ENCODE assay signal across 13 cellular contexts in the genomic region with DNA sequence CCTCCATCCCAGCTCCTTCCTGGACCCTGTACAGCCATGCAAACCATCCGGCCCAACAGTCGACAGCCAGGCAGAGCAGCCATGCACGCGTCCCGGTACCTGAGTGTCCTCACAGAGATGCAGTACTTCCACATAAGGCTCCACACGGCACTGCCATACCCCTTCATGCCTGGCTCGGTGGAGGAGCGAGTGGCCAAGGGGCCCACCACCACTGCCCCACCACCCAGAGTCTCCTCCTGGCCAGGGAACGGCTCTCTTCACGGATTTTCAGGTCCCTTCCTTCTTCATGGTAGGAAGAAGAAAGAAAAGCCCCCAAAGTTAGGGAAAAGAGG. TPM values are rescaled to one million over a fixed set of nuclear protein-coding genes. Genes with fewer than 3 reads are reported as not detected.
DNase-seq lines count a peak whose midpoint lies in the region; ATAC-seq, FAIRE-seq and TF ChIP-seq lines count a peak whose summit lies in the region.
"Had no signal": no experiment of that assay in that cellular context is flagged by ENCODE, and none has a peak within 500 bp of the region (broad histone marks: within the 10 kb centered on the region; RNA-seq: fewer than 3 reads in every experiment).

No MANE protein-coding gene starts in this region.

- H3K9me3 Mint-ChIP-seq in activated naive CD4-positive, alpha-beta T cell treated with anti-CD3 and anti-CD28 coated beads, Interleukin-2, amount 10 ng/mL, durations not matched to agents 7 days and 5 days: no peaks in the 10 kb centered on the region
- H3K9me3 Mint-ChIP-seq in activated naive CD4-positive, alpha-beta T cell treated with anti-CD3 and anti-CD28 coated beads for 36 hours: no peaks in the 10 kb centered on the region

- H3K9me3 ChIP-seq in mononuclear cell (ENCODE audit: low read depth, low read length) (no peaks in the 10 kb centered on the region), thoracic aorta (no peaks in the 10 kb centered on the region)
- H3K9me3 ChIP-seq: neutrophil had no signal

- TF ChIP-seq CTCF in thoracic aorta (IDR thresholded peaks at IDR 0.05): no peak

- CTCF ChIA-PET in activated naive CD4-positive, alpha-beta T cell treated with anti-CD3 and anti-CD28 coated beads, Interleukin-2, amount 10 ng/mL, durations not matched to agents 7 days and 5 days (lab: Charles Lee): no interaction called here
- CTCF ChIA-PET in activated naive CD4-positive, alpha-beta T cell treated with anti-CD3 and anti-CD28 coated beads for 36 hours (lab: Charles Lee): no interaction called here

- no peak for DNase-seq in activated naive CD4-positive, alpha-beta T cell treated with anti-CD3 and anti-CD28 coated beads, Interleukin-2, amount 10 ng/mL, durations not matched to agents 7 days and 5 days
- no peak for DNase-seq in activated naive CD4-positive, alpha-beta T cell treated with anti-CD3 and anti-CD28 coated beads for 36 hours
- peak; percentile 41 for DNase-seq in astrocyte of the hippocampus (ENCODE audit: low read depth, low spot score)
- no peak for DNase-seq in thoracic aorta (ENCODE audit: low spot score)
- DNase-seq in RCC 7860 (ENCODE audit: low spot score): no peak
- DNase-seq: 8988T had no signal

- peak overlapping the region in 1 of 2 donors; percentile 69 for H3K27ac ChIP-seq in thoracic aorta
- H3K27ac ChIP-seq: cardiac muscle cell, neutrophil had no signal

- H3K4me1 Mint-ChIP-seq in activated naive CD4-positive, alpha-beta T cell treated with anti-CD3 and anti-CD28 coated beads, Interleukin-2, amount 10 ng/mL, durations not matched to agents 7 days and 5 days: peaks cover 7% of the 10 kb centered on the region
- peaks cover 11% of the 10 kb centered on the region for H3K4me1 Mint-ChIP-seq in activated naive CD4-positive, alpha-beta T cell treated with anti-CD3 and anti-CD28 coated beads for 36 hours (ENCODE audit: low read depth)

- H3K27me3 Mint-ChIP-seq in activated naive CD4-positive, alpha-beta T cell treated with anti-CD3 and anti-CD28 coated beads, Interleukin-2, amount 10 ng/mL, durations not matched to agents 7 days and 5 days: peaks cover 51% of the 10 kb centered on the region
- no peaks in the 10 kb centered on the region for H3K27me3 Mint-ChIP-seq in activated naive CD4-positive, alpha-beta T cell treated with anti-CD3 and anti-CD28 coated beads for 36 hours (ENCODE audit: low read depth)

- peak overlapping the region; percentile 40 for H3K4me3 ChIP-seq in mononuclear cell (ENCODE audit: low read length)
- H3K4me3 ChIP-seq in thoracic aorta: peak overlapping the region; percentile 59
- H3K4me3 ChIP-seq: cardiac muscle cell had no signal

- peak overlapping the region; percentile 54 for H3K27ac Mint-ChIP-seq in activated naive CD4-positive, alpha-beta T cell treated with anti-CD3 and anti-CD28 coated beads, Interleukin-2, amount 10 ng/mL, durations not matched to agents 7 days and 5 days
- no peak overlapping the region for H3K27ac Mint-ChIP-seq in activated naive CD4-positive, alpha-beta T cell treated with anti-CD3 and anti-CD28 coated beads for 36 hours

- no peak overlapping the region for H3K4me3 Mint-ChIP-seq in activated naive CD4-positive, alpha-beta T cell treated with anti-CD3 and anti-CD28 coated beads, Interleukin-2, amount 10 ng/mL, durations not matched to agents 7 days and 5 days
- H3K4me3 Mint-ChIP-seq in activated naive CD4-positive, alpha-beta T cell treated with anti-CD3 and anti-CD28 coated beads for 36 hours: no peak overlapping the region

- H3K36me3 ChIP-seq in thoracic aorta: no peaks in the 10 kb centered on the region
- H3K36me3 ChIP-seq: cardiac muscle cell, neutrophil had no signal

- peaks cover 31% of the 10 kb centered on the region for H3K4me1 ChIP-seq in mononuclear cell (ENCODE audit: insufficient read depth, low read length)
- peaks cover 41 to 72% of the 10 kb centered on the region in 2 donors for H3K4me1 ChIP-seq in thoracic aorta (ENCODE audit: control insufficient read depth in 1 of 2, low read depth in 2 of 2)

- ATAC-seq in thoracic aorta (ENCODE audit: insufficient number of reproducible peaks, low FRiP score, low read depth): no peak
- no peak for ATAC-seq in HG03095 (IDR thresholded peaks at IDR 0.05; ENCODE audit: unreplicated experiment)
- no peak for ATAC-seq in GM21619 (IDR thresholded peaks at IDR 0.05; ENCODE audit: unreplicated experiment)
- ATAC-seq: HepG2 had no signal

- intact Hi-C loops in activated naive CD4-positive, alpha-beta T cell treated with anti-CD3 and anti-CD28 coated beads for 36 hours (cut with micrococcal nuclease): no loop called here

- no peak for FAIRE-seq in RCC 7860 (lab: Jason Lieb, UNC)
- FAIRE-seq: G401.6, HepG2 had no signal

- H3K36me3 Mint-ChIP-seq in activated naive CD4-positive, alpha-beta T cell treated with anti-CD3 and anti-CD28 coated beads, Interleukin-2, amount 10 ng/mL, durations not matched to agents 7 days and 5 days: no peaks in the 10 kb centered on the region
- no peaks in the 10 kb centered on the region for H3K36me3 Mint-ChIP-seq in activated naive CD4-positive, alpha-beta T cell treated with anti-CD3 and anti-CD28 coated beads for 36 hours (ENCODE audit: low read depth)

- H3K27me3 ChIP-seq in mononuclear cell (ENCODE audit: insufficient read depth, low read length) (no peaks in the 10 kb centered on the region), thoracic aorta (replicated peaks; ENCODE audit: insufficient read depth) (no peaks in the 10 kb centered on the region)
- H3K27me3 ChIP-seq: cardiac muscle cell, neutrophil had no signal

RNA-seq across cellular contexts. Expression of a gene that starts 51.3 kb away (rescaled TPM):
- total RNA-seq in activated naive CD4-positive, alpha-beta T cell treated with anti-CD3 and anti-CD28 coated beads for 36 hours: 10 to 100 TPM; 38.6 to 39.3 TPM
- total RNA-seq in mononuclear cell (135 TPM), thoracic aorta (100 to 1,000 TPM in 1 of 2 donors, 10 to 100 TPM in 1; 93.6 to 121 TPM)
